Comparison of ENCODE assay signal across 1 cellular context in genomic region chr9:132324425-132324824, GRCh38.
TF ChIP-seq lines count a peak whose summit lies in the region.

No MANE protein-coding gene starts in this region.

TF ChIP-seq in K562, 482 proteins besides CTCF, POLR2A, EP300 and RAD21 (continued from another document and continues in another):
- no peak for TF ChIP-seq ZBTB40 (IDR thresholded peaks at IDR 0.05)
- TF ChIP-seq ZBTB40 (CRISPR knock-in tag; IDR thresholded peaks at IDR 0.05): no peak
- TF ChIP-seq SETDB1 (IDR thresholded peaks at IDR 0.05; ENCODE audit: low read length): no peak
- no peak for TF ChIP-seq PHB (CRISPR knock-in tag; IDR thresholded peaks at IDR 0.05)
- peak; percentile 60; the same call in 1 of the 2 replicates for TF ChIP-seq POLR2AphosphoS5 (IDR thresholded peaks at IDR 0.05; ENCODE audit: control insufficient read depth, insufficient read depth, low read depth, low read length)
- peak; percentile 18; the same call in 1 of the 2 replicates for TF ChIP-seq NFIC (IDR thresholded peaks at IDR 0.05)
- peak in 1 of 2 experiments; percentile 45; a peak in 1 of 4 replicates for TF ChIP-seq HDAC1 (IDR thresholded peaks at IDR 0.05)
- peak in 1 of 2 experiments; percentile 33; a peak in 1 of 4 replicates for TF ChIP-seq FOXA3 (CRISPR knock-in tag; conservative IDR thresholded peaks at IDR 0.05 in 1 of 2, IDR thresholded peaks at IDR 0.05 in 1 of 2)
- no peak for TF ChIP-seq RBM14 (IDR thresholded peaks at IDR 0.05; ENCODE audit: borderline replicate concordance, insufficient read depth, low read depth, low read length)
- peak; percentile 65 for TF ChIP-seq NCOR1 (IDR thresholded peaks at IDR 0.05)
- no peak for TF ChIP-seq ARID3A (IDR thresholded peaks at IDR 0.05; ENCODE audit: borderline replicate concordance, low read depth, low read length)
- TF ChIP-seq MTA2 (IDR thresholded peaks at IDR 0.05; ENCODE audit: low read depth): 0 out of 2 replicates have a peak, but pooled peaks have one; percentile 14
- TF ChIP-seq MCM7 (IDR thresholded peaks at IDR 0.05): no peak
- TF ChIP-seq PML (IDR thresholded peaks at IDR 0.05; ENCODE audit: low read length): peak; percentile 29; the same call in 1 of the 2 replicates
- peak; percentile 49; the same call in 1 of the 2 replicates for TF ChIP-seq DPF2 (IDR thresholded peaks at IDR 0.05)
- TF ChIP-seq ZBTB34 (CRISPR knock-in tag; IDR thresholded peaks at IDR 0.05): no peak
- no peak for TF ChIP-seq HDAC6 (IDR thresholded peaks at IDR 0.05; ENCODE audit: low read depth, low read length)
- peak; percentile 72 for TF ChIP-seq ARID1B (IDR thresholded peaks at IDR 0.05)
- no peak for TF ChIP-seq BRD4 (IDR thresholded peaks at IDR 0.05)
- no peak for TF ChIP-seq ATF3 (IDR thresholded peaks at IDR 0.05)
- no peak for TF ChIP-seq ATF3 (CRISPR knock-in tag; conservative IDR thresholded peaks at IDR 0.05)
- peak; percentile 83 for TF ChIP-seq TEAD4 (IDR thresholded peaks at IDR 0.05; ENCODE audit: low read length)
- no peak for TF ChIP-seq TEAD4 (CRISPR knock-in tag; IDR thresholded peaks at IDR 0.05; ENCODE audit: borderline replicate concordance)
- TF ChIP-seq ZNF589 (CRISPR knock-in tag; IDR thresholded peaks at IDR 0.05; ENCODE audit: low read depth): no peak
- no peak for TF ChIP-seq ZFP36 (IDR thresholded peaks at IDR 0.05; ENCODE audit: low read depth, low read length, partially characterized antibody)
- TF ChIP-seq POLR3A (IDR thresholded peaks at IDR 0.05; ENCODE audit: borderline replicate concordance, extremely low read depth, insufficient read depth, insufficient read length): no peak
- TF ChIP-seq CBFA2T2 (conservative IDR thresholded peaks at IDR 0.05): peak; percentile 83
- TF ChIP-seq ZNF511 (CRISPR knock-in tag; IDR thresholded peaks at IDR 0.05): no peak
- peak; percentile 48; the same call in 1 of the 2 replicates for TF ChIP-seq STAT5A (IDR thresholded peaks at IDR 0.05; ENCODE audit: borderline replicate concordance, low read length)
- no peak for TF ChIP-seq DACH1 (IDR thresholded peaks at IDR 0.05; ENCODE audit: partially characterized antibody)
- no peak for TF ChIP-seq ZNF551 (CRISPR knock-in tag; IDR thresholded peaks at IDR 0.05)
- no peak for TF ChIP-seq FOXM1 (IDR thresholded peaks at IDR 0.05; ENCODE audit: low read depth)
- no peak for TF ChIP-seq FOXM1 (CRISPR knock-in tag; IDR thresholded peaks at IDR 0.05; ENCODE audit: low read depth)
- TF ChIP-seq GTF2F1 (IDR thresholded peaks at IDR 0.05; ENCODE audit: low read depth, low read length): no peak
- no peak for TF ChIP-seq ZBTB49 (CRISPR knock-in tag; IDR thresholded peaks at IDR 0.05; ENCODE audit: borderline replicate concordance)
- peak; percentile 2 for TF ChIP-seq MEIS2 (IDR thresholded peaks at IDR 0.05; ENCODE audit: partially characterized antibody)
- peak; percentile 64 to 66; a peak in 3 of 4 replicates for TF ChIP-seq TRIM24 (IDR thresholded peaks at IDR 0.05)
- TF ChIP-seq ARNT (IDR thresholded peaks at IDR 0.05): peak in 1 of 2 experiments; percentile 98; a peak in 2 of 4 replicates
- TF ChIP-seq TAL1 (IDR thresholded peaks at IDR 0.05): peak; percentile 79
- TF ChIP-seq ZNF41 (CRISPR knock-in tag; conservative IDR thresholded peaks at IDR 0.05): no peak
- TF ChIP-seq KDM2B (CRISPR knock-in tag; IDR thresholded peaks at IDR 0.05): no peak
- no peak for TF ChIP-seq KAT2B (IDR thresholded peaks at IDR 0.05; ENCODE audit: low read depth, low read length)
- 0 out of 4 replicates have a peak, but pooled peaks of 1 of the 2 experiments have one; percentile 22 for TF ChIP-seq FOXK2 (conservative IDR thresholded peaks at IDR 0.05 in 1 of 2, IDR thresholded peaks at IDR 0.05 in 1 of 2; ENCODE audit: low read depth in 2 of 2)
- TF ChIP-seq CLOCK (CRISPR knock-in tag; IDR thresholded peaks at IDR 0.05; ENCODE audit: borderline replicate concordance): no peak
- TF ChIP-seq RB1 (IDR thresholded peaks at IDR 0.05; ENCODE audit: low read depth): no peak
- peak; percentile 56; the same call in 1 of the 2 replicates for TF ChIP-seq HMBOX1 (IDR thresholded peaks at IDR 0.05)
- TF ChIP-seq ZEB2 (IDR thresholded peaks at IDR 0.05): peak; percentile 58; the same call in 1 of the 2 replicates
